Comparison of ENCODE assay signal across 1 cellular context in the genomic region with DNA sequence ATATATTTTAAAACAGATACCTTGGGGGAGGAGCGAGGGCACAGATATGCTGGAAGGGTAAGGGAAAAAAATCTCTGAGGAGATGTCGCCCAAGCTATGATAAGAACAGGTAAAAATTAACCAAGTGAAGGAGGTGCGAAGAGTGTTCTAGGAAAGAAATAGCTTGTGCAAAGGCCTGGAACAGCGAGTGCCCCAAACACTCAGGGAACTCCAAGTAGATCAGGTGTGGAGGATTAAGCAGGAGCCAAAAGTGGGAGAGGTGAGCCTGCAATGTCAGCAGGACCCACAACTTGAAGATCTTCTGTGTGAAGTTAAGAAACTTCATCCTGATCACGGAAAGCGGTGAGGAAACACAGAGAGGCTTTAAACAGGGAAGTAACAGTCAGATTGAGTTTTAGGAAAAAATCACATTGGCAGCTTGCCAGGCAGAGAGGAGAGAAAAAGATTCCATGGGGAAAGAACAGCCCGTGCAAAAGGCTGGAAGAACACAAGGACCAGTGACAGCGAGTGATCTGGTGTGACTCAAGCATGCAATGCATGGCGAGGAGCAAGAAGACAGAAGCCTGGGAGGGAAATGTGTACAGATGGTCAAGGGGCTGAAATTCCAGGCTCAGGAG.
TF ChIP-seq lines count a peak whose summit lies in the region.

No MANE protein-coding gene starts in this region.

TF ChIP-seq in K562, 482 proteins besides CTCF, POLR2A, EP300 and RAD21:
- TF ChIP-seq GATAD2B (IDR thresholded peaks at IDR 0.05; ENCODE audit: borderline replicate concordance) (no peak), ATF7 (IDR thresholded peaks at IDR 0.05) (no peak), NFIC (IDR thresholded peaks at IDR 0.05) (peak; percentile 83), NFIX (CRISPR knock-in tag; IDR thresholded peaks at IDR 0.05; ENCODE audit: low read depth) (peak; percentile 47)
